Comparison of ENCODE assay signal across 19 cellular contexts in the genomic region with DNA sequence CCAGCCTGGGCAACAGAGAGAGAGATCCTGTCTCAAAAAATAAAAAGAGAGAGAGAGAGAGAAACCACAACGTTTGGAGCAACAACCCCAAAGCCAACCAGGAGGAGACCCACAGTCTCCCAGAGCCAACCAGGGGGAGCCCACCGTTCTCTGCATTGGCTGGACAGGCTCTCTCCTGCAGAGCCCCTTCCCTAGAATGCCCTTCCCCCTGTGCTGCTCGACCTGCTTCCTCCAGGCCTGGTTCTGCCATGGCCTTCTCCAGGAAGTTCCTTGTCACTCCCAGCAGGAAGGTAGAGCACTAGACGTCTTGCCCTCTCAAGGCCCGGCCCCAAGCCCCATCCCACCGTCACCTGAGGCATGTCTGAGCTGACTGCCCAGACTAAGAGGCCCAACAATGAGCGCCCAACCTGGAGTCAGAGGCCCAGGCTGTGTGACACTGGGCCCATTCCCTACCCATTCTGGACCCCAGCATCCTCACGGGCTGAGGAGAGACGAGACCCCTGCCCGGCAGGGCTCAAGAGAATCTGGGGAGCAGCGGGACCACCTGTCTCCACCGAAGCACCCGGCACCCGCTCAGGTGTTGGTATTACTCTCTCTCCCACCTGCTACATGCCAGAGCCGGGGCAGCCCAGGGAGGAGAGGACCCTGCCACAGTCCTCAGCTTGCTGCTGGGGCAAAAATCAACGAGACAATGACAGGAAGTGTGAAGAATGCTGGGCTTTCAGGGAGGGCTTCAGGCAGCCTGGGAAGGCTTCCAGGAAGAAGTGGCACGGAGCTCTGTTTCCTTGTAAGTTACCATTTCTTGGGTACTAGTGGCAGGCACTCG.
"Had no signal": no experiment of that assay in that cellular context is flagged by ENCODE, and none has a peak within 500 bp of the region (broad histone marks: within the 10 kb centered on the region; RNA-seq: fewer than 3 reads in every experiment).

No MANE protein-coding gene starts in this region.

- DNase-seq: activated CD4-positive, alpha-beta T cell treated with anti-CD3 and anti-CD28 coated beads, Interleukin-2, amount 50 U/mL, for 1 hour; activated CD4-positive, CD25-positive, alpha-beta regulatory T cell treated with anti-CD3 and anti-CD28 coated beads, Interleukin-2, amount 50 U/mL, for 72 hours; activated gamma-delta T cell treated with Interleukin-2 at 50 U/mL for 16 hours; activated T-cell treated with anti-CD3 and anti-CD28 coated beads, Interleukin-2, amount 50 U/mL, for 1 hour; brain microvascular endothelial cell; caudate nucleus; effector CD4-positive, alpha-beta T cell; erythroblast; foreskin keratinocyte; glutamatergic neuron; occipital lobe; stimulated activated CD4-positive, alpha-beta T cell treated with anti-CD3 and anti-CD28 coated beads, Interleukin-4, amount 100 ng/mL, for 24 hours; T-cell had no signal

- H3K36me3 ChIP-seq: adrenal gland, ascending aorta, brain microvascular endothelial cell, tibial nerve had no signal

- H3K9me3 ChIP-seq: adrenal gland, ascending aorta, tibial nerve had no signal

- H3K4me3 ChIP-seq: adrenal gland, ascending aorta, tibial nerve had no signal

- H3K27me3 ChIP-seq: adrenal gland, ascending aorta, brain microvascular endothelial cell, foreskin keratinocyte, tibial nerve had no signal

- ATAC-seq: foreskin keratinocyte, T-cell had no signal

- H3K27ac ChIP-seq: adrenal gland, ascending aorta, brain microvascular endothelial cell, foreskin keratinocyte, tibial nerve, VCaP had no signal

- H3K4me1 ChIP-seq: adrenal gland, ascending aorta, foreskin keratinocyte had no signal

- FAIRE-seq: islet of Langerhans, urothelium cell line had no signal
